In the genomic region with DNA sequence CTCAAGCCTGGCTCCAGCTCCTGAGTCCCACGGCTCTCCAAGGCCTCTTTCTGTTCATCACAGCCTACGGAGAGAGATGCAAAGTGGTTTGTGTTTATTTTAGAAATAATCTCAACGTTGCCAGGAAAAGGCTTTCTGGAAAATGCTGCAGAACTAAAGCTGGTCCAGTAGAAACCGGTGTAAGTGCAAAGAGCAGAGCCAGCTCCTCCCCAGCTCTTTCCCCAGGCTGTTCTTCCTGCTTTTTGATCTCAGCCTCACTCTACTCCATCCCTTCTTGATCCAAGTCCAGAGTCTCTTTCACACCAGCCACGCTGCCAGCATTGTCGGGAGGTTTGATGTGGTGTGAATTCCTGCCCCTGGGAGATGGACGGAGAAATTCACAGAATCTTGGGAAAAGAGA, we compare ENCODE assay signal across 1 cellular context.
TF ChIP-seq lines count a peak whose summit lies in the region.

No MANE protein-coding gene starts in this region.

TF ChIP-seq in SK-N-SH, 30 proteins besides CTCF, POLR2A, EP300 and RAD21 (continued from another document):
- TF ChIP-seq, protein P1, sequence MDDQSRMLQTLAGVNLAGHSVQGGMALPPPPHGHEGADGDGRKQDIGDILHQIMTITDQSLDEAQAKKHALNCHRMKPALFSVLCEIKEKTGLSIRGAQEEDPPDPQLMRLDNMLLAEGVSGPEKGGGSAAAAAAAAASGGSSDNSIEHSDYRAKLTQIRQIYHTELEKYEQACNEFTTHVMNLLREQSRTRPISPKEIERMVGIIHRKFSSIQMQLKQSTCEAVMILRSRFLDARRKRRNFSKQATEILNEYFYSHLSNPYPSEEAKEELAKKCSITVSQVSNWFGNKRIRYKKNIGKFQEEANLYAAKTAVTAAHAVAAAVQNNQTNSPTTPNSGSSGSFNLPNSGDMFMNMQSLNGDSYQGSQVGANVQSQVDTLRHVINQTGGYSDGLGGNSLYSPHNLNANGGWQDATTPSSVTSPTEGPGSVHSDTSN (IDR thresholded peaks at IDR 0.05): no peak
- TF ChIP-seq MEF2A (IDR thresholded peaks at IDR 0.05; ENCODE audit: borderline replicate concordance, low read depth): no peak
